18 cellular contexts compared by ENCODE assay signal in genomic region chr2:234747032-234747431, GRCh38.
"Had no signal": no experiment of that assay in that cellular context is flagged by ENCODE, and none has a peak within 500 bp of the region (broad histone marks: within the 10 kb centered on the region; RNA-seq: fewer than 3 reads in every experiment).

No MANE protein-coding gene starts in this region.

- H3K27me3 ChIP-seq: sigmoid colon, spleen, upper lobe of left lung had no signal

- H3K36me3 ChIP-seq: heart left ventricle, sigmoid colon, spleen, thoracic aorta, upper lobe of left lung had no signal

- H3K4me3 ChIP-seq: heart left ventricle, sigmoid colon, spleen, thoracic aorta, upper lobe of left lung had no signal

- DNase-seq: activated B cell treated with CpG ODN at 0.5 μM for 24 hours; activated CD4-positive, alpha-beta memory T cell treated with anti-CD3 and anti-CD28 coated beads for 36 hours; activated CD4-positive, alpha-beta T cell treated with anti-CD3 and anti-CD28 coated beads for 4 hours; activated naive CD4-positive, alpha-beta T cell treated with anti-CD3 and anti-CD28 coated beads, Interleukin-2, amount 10 ng/mL, durations not matched to agents 7 days and 5 days; activated T-cell treated with anti-CD3 and anti-CD28 coated beads, Interleukin-2, amount 50 U/mL, for 48 hours; cerebellar nuclear complex; effector memory CD4-positive, alpha-beta T cell; heart left ventricle; left ventricle myocardium superior; retina; sigmoid colon; spleen; stimulated activated CD4-positive, alpha-beta T cell treated with anti-CD3 and anti-CD28 coated beads, Interleukin-4, amount 100 ng/mL, for 1 hour; stimulated activated naive CD4-positive, alpha-beta T cell treated with Interleukin-2 at 50 U/mL for 16 hours; upper lobe of left lung had no signal

- H3K27ac ChIP-seq: heart left ventricle, sigmoid colon, spleen, thoracic aorta, upper lobe of left lung had no signal

- H3K9me3 ChIP-seq: thoracic aorta, upper lobe of left lung had no signal

- ATAC-seq: esophagus mucosa; heart left ventricle; left ventricle myocardium superior; natural killer cell treated with Interleukin-12 subunit alpha and Interleukin-12 subunit beta and Interleukin-15 and Interleukin-18, amount 100 ng/mL, for 72 hours had no signal

- H3K4me1 ChIP-seq: heart left ventricle, sigmoid colon, spleen, upper lobe of left lung had no signal
